7 cellular contexts compared by ENCODE assay signal in the genomic region with DNA sequence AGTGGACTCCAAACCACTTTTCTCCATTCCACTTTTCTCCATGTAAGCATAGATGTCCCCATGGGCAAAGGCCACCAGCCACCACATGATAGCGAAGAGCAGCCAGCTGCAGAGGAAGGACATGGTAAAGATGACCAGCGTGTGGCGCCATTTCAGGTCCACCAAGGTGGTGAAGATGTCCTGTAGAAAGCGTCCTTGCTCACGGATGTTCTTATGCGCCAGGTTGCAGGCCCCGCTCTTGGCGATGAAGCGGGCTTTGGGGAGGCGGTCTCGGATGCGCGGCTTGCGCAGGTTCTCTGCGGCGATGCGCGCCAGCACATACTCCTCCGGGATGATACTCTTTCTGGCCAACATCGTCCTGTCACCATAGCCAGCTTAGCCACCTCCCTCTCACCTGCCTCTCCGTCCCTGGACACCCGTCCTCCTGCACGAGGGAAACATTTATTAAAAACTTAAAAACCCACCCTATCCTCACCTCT. TPM values are rescaled to one million over a fixed set of nuclear protein-coding genes. Genes with fewer than 3 reads are reported as not detected.
DNase-seq lines count a peak whose midpoint lies in the region; ATAC-seq and TF ChIP-seq lines count a peak whose summit lies in the region.

No MANE protein-coding gene starts in this region.

- POLR2A ChIA-PET in WTC11 (lab: Charles Lee) = no interaction called here

- 18% methylated on average over 23 of the region's 23 CpGs for WGBS in hepatocyte (ENCODE audit: low lambda C conversion rate, missing lambda C conversion rate)

- no peaks in the 10 kb centered on the region for H3K9me3 Mint-ChIP-seq in WTC11

- peak overlapping the region; percentile 90 for H3K4me2 ChIP-seq in hepatocyte

- CTCF ChIA-PET in WTC11 (lab: Charles Lee) = interaction anchor here (0.6 to 2.1 kb wide), 4 partner anchors 76 to 219 kb away, joined by 3 to 7 read pairs (median 4); no protein-coding TSS in a partner anchor

- peak overlapping the region; percentile 36 for H3K27ac ChIP-seq in hepatocyte

- H3K4me3 ChIP-seq in H7 (ENCODE audit: insufficient read depth, low read depth, low read length) = no peak overlapping the region
- peak overlapping the region; percentile 86 for H3K4me3 ChIP-seq in hepatocyte

- no peaks in the 10 kb centered on the region for H3K9me3 ChIP-seq in hepatocyte (ENCODE audit: low read depth)

- peak; percentile 87 for ATAC-seq in WTC11
- ATAC-seq in HG03378 (IDR thresholded peaks at IDR 0.05; ENCODE audit: unreplicated experiment) = no peak
- no peak for ATAC-seq in GM21360 (IDR thresholded peaks at IDR 0.05; ENCODE audit: unreplicated experiment)
- no peak for ATAC-seq in GM18517 (IDR thresholded peaks at IDR 0.05; ENCODE audit: unreplicated experiment)

- peak overlapping the region; percentile 83 for H2AFZ ChIP-seq in hepatocyte

- H3K4me3 Mint-ChIP-seq in WTC11 = peak overlapping the region; percentile 63

- TF ChIP-seq CTCF in WTC11 (IDR thresholded peaks at IDR 0.05) (0 out of 2 replicates have a peak, but pooled peaks have one; percentile 10), hepatocyte (IDR thresholded peaks at IDR 0.05; ENCODE audit: poor library complexity) (peak; percentile 54)

- peaks cover 33% of the 10 kb centered on the region for H3K27me3 Mint-ChIP-seq in WTC11 (ENCODE audit: low read depth)

- H3K4me1 Mint-ChIP-seq in WTC11 = peaks cover 12% of the 10 kb centered on the region; the same call in 1 of the 2 replicates

- H3K4me1 ChIP-seq in hepatocyte (ENCODE audit: insufficient read depth) = peaks cover 3% of the 10 kb centered on the region

- H3K27me3 ChIP-seq in H7 (ENCODE audit: control insufficient read depth, insufficient read depth, low read length) = peaks cover 12% of the 10 kb centered on the region
- peaks cover 5% of the 10 kb centered on the region for H3K27me3 ChIP-seq in hepatocyte

- DNase-seq in H7 (peak; percentile 71), WTC11 (ENCODE audit: low spot score) (peak; percentile 77), hepatocyte (ENCODE audit: low spot score) (peak; percentile 76)
- peak; percentile 27 for DNase-seq in stimulated activated CD8-positive, alpha-beta memory T cell treated with anti-CD3 and anti-CD28 coated beads, Interleukin-4, amount 100 ng/mL, for 48 hours

- no peaks in the 10 kb centered on the region for H3K9me2 ChIP-seq in hepatocyte (replicated peaks; ENCODE audit: insufficient read depth)

- H3K36me3 ChIP-seq in H7 (replicated peaks; ENCODE audit: control insufficient read depth, insufficient read depth, low read length) (no peaks in the 10 kb centered on the region), hepatocyte (replicated peaks; ENCODE audit: insufficient read depth, low read depth) (no peaks in the 10 kb centered on the region)

- no peaks in the 10 kb centered on the region for H3K79me2 ChIP-seq in hepatocyte

- H3K27ac Mint-ChIP-seq in WTC11 = no peak overlapping the region

- H4K20me1 ChIP-seq in hepatocyte (ENCODE audit: insufficient read depth, poor library complexity, severe bottlenecking) = no peaks in the 10 kb centered on the region

- no peaks in the 10 kb centered on the region for H3K36me3 Mint-ChIP-seq in WTC11

TF ChIP-seq in WTC11, 78 proteins besides CTCF, POLR2A, EP300 and RAD21 (continues in another document):
- TF ChIP-seq, protein P1, sequence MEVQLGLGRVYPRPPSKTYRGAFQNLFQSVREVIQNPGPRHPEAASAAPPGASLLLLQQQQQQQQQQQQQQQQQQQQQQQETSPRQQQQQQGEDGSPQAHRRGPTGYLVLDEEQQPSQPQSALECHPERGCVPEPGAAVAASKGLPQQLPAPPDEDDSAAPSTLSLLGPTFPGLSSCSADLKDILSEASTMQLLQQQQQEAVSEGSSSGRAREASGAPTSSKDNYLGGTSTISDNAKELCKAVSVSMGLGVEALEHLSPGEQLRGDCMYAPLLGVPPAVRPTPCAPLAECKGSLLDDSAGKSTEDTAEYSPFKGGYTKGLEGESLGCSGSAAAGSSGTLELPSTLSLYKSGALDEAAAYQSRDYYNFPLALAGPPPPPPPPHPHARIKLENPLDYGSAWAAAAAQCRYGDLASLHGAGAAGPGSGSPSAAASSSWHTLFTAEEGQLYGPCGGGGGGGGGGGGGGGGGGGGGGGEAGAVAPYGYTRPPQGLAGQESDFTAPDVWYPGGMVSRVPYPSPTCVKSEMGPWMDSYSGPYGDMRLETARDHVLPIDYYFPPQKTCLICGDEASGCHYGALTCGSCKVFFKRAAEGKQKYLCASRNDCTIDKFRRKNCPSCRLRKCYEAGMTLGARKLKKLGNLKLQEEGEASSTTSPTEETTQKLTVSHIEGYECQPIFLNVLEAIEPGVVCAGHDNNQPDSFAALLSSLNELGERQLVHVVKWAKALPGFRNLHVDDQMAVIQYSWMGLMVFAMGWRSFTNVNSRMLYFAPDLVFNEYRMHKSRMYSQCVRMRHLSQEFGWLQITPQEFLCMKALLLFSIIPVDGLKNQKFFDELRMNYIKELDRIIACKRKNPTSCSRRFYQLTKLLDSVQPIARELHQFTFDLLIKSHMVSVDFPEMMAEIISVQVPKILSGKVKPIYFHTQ (CRISPR knock-in tag; IDR thresholded peaks at IDR 0.05) = no peak
- TF ChIP-seq PRRX2 (CRISPR knock-in tag; IDR thresholded peaks at IDR 0.05) = no peak
- TF ChIP-seq ERG (CRISPR knock-in tag; IDR thresholded peaks at IDR 0.05) = no peak
- no peak for TF ChIP-seq NR1H2 (CRISPR knock-in tag; IDR thresholded peaks at IDR 0.05)
- no peak for TF ChIP-seq CREM (CRISPR knock-in tag; IDR thresholded peaks at IDR 0.05)
- no peak for TF ChIP-seq TEAD4 (CRISPR knock-in tag; IDR thresholded peaks at IDR 0.05)
- TF ChIP-seq FOXP1 (CRISPR knock-in tag; IDR thresholded peaks at IDR 0.05; ENCODE audit: borderline replicate concordance) = no peak
- TF ChIP-seq, protein P2, sequence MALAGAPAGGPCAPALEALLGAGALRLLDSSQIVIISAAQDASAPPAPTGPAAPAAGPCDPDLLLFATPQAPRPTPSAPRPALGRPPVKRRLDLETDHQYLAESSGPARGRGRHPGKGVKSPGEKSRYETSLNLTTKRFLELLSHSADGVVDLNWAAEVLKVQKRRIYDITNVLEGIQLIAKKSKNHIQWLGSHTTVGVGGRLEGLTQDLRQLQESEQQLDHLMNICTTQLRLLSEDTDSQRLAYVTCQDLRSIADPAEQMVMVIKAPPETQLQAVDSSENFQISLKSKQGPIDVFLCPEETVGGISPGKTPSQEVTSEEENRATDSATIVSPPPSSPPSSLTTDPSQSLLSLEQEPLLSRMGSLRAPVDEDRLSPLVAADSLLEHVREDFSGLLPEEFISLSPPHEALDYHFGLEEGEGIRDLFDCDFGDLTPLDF (CRISPR knock-in tag; IDR thresholded peaks at IDR 0.05) = no peak
- TF ChIP-seq ZNF416 (CRISPR knock-in tag; IDR thresholded peaks at IDR 0.05) = 0 out of 2 replicates have a peak, but pooled peaks have one; percentile 38
- TF ChIP-seq STAT6 (CRISPR knock-in tag; conservative IDR thresholded peaks at IDR 0.05; ENCODE audit: low read depth) = no peak
- TF ChIP-seq ELF4 (CRISPR knock-in tag; IDR thresholded peaks at IDR 0.05; ENCODE audit: low read depth) = no peak
- no peak for TF ChIP-seq MXD4 (CRISPR knock-in tag; IDR thresholded peaks at IDR 0.05; ENCODE audit: borderline replicate concordance)
- no peak for TF ChIP-seq ESRRA (CRISPR knock-in tag; IDR thresholded peaks at IDR 0.05; ENCODE audit: borderline replicate concordance)
- TF ChIP-seq, protein P3, sequence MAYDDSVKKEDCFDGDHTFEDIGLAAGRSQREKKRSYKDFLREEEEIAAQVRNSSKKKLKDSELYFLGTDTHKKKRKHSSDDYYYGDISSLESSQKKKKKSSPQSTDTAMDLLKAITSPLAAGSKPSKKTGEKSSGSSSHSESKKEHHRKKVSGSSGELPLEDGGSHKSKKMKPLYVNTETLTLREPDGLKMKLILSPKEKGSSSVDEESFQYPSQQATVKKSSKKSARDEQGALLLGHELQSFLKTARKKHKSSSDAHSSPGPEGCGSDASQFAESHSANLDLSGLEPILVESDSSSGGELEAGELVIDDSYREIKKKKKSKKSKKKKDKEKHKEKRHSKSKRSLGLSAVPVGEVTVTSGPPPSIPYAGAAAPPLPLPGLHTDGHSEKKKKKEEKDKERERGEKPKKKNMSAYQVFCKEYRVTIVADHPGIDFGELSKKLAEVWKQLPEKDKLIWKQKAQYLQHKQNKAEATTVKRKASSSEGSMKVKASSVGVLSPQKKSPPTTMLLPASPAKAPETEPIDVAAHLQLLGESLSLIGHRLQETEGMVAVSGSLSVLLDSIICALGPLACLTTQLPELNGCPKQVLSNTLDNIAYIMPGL (CRISPR knock-in tag; IDR thresholded peaks at IDR 0.05) = peak; percentile 67; the same call in 1 of the 2 replicates

RNA-seq across cellular contexts. Expression of gene KCNJ8, which starts 1.2 kb away (rescaled TPM):
- total RNA-seq in H7 (2014; rRNA removed; shearing (Covaris generic)) = 0.42 and 0.89 TPM in 2 replicates
- 1.1 to 1.9 TPM (median 1.4 TPM) in 3 replicates for total RNA-seq in WTC11 (2021)
- total RNA-seq in hepatocyte = 37.3 and 48.3 TPM in 2 replicates
- 12.0 and 15.8 TPM in 2 replicates for polyA plus RNA-seq in hepatocyte

Comparison
In these comparisons a context has a peak if more than half of its experiments do, and no peak if none do; other contexts are left out.
1. DNase-seq: peak in every context shown above with its lines; median percentile 77 in WTC11; 76 in hepatocyte; 71 in H7; 27 in stimulated activated CD8-positive, alpha-beta memory T cell treated with anti-CD3 and anti-CD28 coated beads, Interleukin-4, amount 100 ng/mL, for 48 hours.
2. RNA of gene KCNJ8, which starts 1.2 kb away (total RNA-seq): 37.3 to 48.3 TPM in hepatocyte; 1.1 to 1.9 TPM in WTC11 and 0.42 to 0.89 TPM in H7; every median in the first group is over 10 times any median in the second.